In the genomic region with DNA sequence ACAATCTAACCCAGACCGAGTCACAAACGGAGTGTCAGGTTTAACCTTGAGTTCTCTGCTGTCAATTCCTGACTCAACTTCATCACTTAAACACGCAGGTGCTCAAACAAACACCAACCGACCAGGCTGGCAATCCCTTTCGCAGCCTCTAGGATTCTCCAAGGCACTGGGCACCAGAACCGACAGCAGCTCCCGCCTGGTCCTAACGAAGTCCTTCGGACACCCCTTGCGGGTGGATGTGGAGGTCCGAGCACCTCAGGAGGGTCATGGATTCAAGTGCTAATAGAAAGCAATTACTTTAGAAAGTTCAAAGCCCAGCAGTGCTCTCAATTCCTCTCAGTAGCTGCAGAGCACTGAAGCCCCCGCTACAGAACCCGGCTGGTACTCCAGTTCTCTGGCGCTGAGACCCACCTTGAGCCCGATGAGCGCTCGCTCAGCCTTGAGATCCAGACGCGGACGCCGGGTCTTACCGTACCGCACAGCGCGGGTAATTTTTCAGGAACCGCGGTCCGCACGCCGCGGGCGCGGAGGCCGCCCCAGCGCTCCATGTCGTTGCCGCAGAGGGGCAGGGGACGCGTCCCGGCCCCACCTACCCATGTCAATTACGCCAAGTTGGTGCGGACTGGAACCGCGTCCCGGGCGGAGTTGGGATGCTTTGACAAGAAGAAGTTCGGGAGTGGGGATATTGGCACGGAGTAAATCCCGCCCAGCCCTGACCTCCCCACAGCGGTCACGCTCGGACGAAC, we compare ENCODE assay signal across 8 cellular contexts. TPM values are rescaled to one million over a fixed set of nuclear protein-coding genes. Genes with fewer than 3 reads are reported as not detected.
DNase-seq lines count a peak whose midpoint lies in the region; ATAC-seq and TF ChIP-seq lines count a peak whose summit lies in the region.

No MANE protein-coding gene starts in this region.

- H3K9ac ChIP-seq in subcutaneous abdominal adipose tissue (ENCODE audit: low read length in 5 of 5), result peak overlapping the region; percentile 86 to 91 (median 89)

- DNase-seq in AG08395 (ENCODE audit: low spot score) (peak; percentile 66), NOMO-1 treated with dmso at 0.1 percent for 144 hours (lab: John Stamatoyannopoulos, UW; ENCODE audit: unreplicated experiment) (peak; percentile 16), activated T-cell treated with anti-CD3 and anti-CD28 coated beads for 24 hours (ENCODE audit: low read depth) (peak; percentile 32), epithelial cell of esophagus (ENCODE audit: low read depth) (peak; percentile 77)

- ATAC-seq in GM18868 (IDR thresholded peaks at IDR 0.05; ENCODE audit: unreplicated experiment) (peak; percentile 16), HG03432 (IDR thresholded peaks at IDR 0.05; ENCODE audit: unreplicated experiment) (peak; percentile 16)

- peak overlapping the region; percentile 94 for H3K27ac ChIP-seq in subcutaneous abdominal adipose tissue (ENCODE audit: low read depth, low read length)

- peak overlapping the region; percentile 63 for H3K4me3 ChIP-seq in epithelial cell of esophagus (ENCODE audit: low read length)
- peak overlapping the region; percentile 66 for H3K4me3 ChIP-seq in mononuclear cell (ENCODE audit: low read length)
- peak overlapping the region; percentile 88 to 93 (median 90) for H3K4me3 ChIP-seq in subcutaneous abdominal adipose tissue (ENCODE audit: low read depth in 1 of 5, low read length in 5 of 5)

- peak; percentile 72 for TF ChIP-seq CTCF in epithelial cell of esophagus (IDR thresholded peaks at IDR 0.05; ENCODE audit: insufficient read depth, low read depth, low read length, missing control alignments)

- H3K4me1 ChIP-seq in mononuclear cell (ENCODE audit: insufficient read depth, low read length) (peaks cover 14% of the 10 kb centered on the region), subcutaneous abdominal adipose tissue (ENCODE audit: control insufficient read depth in 5 of 5, insufficient read depth in 5 of 5, low read length in 5 of 5) (peaks cover 0 to 46% (median 38%) of the 10 kb centered on the region in 5 donors)

- no peaks in the 10 kb centered on the region for H3K9me3 ChIP-seq in mononuclear cell (ENCODE audit: low read depth, low read length)
- H3K9me3 ChIP-seq in subcutaneous abdominal adipose tissue (ENCODE audit: control insufficient read depth in 5 of 5, low read length in 5 of 5), result no peaks in the 10 kb centered on the region

- H3K27me3 ChIP-seq in mononuclear cell (ENCODE audit: insufficient read depth, low read length) (peaks cover 13% of the 10 kb centered on the region), subcutaneous abdominal adipose tissue (ENCODE audit: control insufficient read depth in 5 of 5, insufficient read depth in 4 of 5, low read length in 5 of 5) (peaks cover 0 to 2% (median 0%) of the 10 kb centered on the region in 5 donors)

- H3K36me3 ChIP-seq in subcutaneous abdominal adipose tissue (ENCODE audit: control insufficient read depth in 5 of 5, insufficient read depth in 5 of 5, low read length in 5 of 5), result no peaks in the 10 kb centered on the region

RNA-seq across cellular contexts. Expression of a gene that starts 0.7 kb away (rescaled TPM):
- total RNA-seq in mononuclear cell, result 7.8 TPM

RNA-seq across cellular contexts. Expression of a gene that starts 43.6 kb away (rescaled TPM):
- total RNA-seq in mononuclear cell, result 0.94 TPM

Comparison
In these comparisons a context has a peak if more than half of its experiments do, and no peak if none do; other contexts are left out.
1. Peak in every context shown above with its lines: DNase-seq, ATAC-seq, H3K4me3 ChIP-seq and H3K27ac ChIP-seq.
2. DNase-seq: peak in every context shown above with its lines; median percentile 77 in epithelial cell of esophagus; 66 in AG08395; 32 in activated T-cell treated with anti-CD3 and anti-CD28 coated beads for 24 hours; 16 in NOMO-1 treated with dmso at 0.1 percent for 144 hours.